8 cellular contexts compared by ENCODE assay signal in genomic region chr3:194315965-194316361, GRCh38. TPM values are rescaled to one million over a fixed set of nuclear protein-coding genes. Genes with fewer than 3 reads are reported as not detected.
DNase-seq lines count a peak whose midpoint lies in the region; ATAC-seq and TF ChIP-seq lines count a peak whose summit lies in the region.

No MANE protein-coding gene starts in this region.

- intact Hi-C loops in lower lobe of right lung (cut with DNase I) = loop anchor here (5.0 to 10.0 kb wide), 2 partner anchors 171 to 524 kb away; no protein-coding TSS in a partner anchor

- peak; percentile 18 for TF ChIP-seq CTCF in lower lobe of right lung (IDR thresholded peaks at IDR 0.05)

- H3K36me3 Mint-ChIP-seq in T-helper 2 cell treated with Interferon-gamma antibody and Interleukin-4, amounts not matched to agents 5 μg/mL and 100 μg/mL, for 36 hours (ENCODE audit: low read depth) = peaks cover 2% of the 10 kb centered on the region
- no peaks in the 10 kb centered on the region for H3K36me3 Mint-ChIP-seq in activated naive CD8-positive, alpha-beta T cell treated with anti-CD3 and anti-CD28 coated beads, Interleukin-2, amount 50 U/mL, for 24 hours (ENCODE audit: low read depth)

- H3K9me3 ChIP-seq in lower lobe of right lung = peaks cover 11% of the 10 kb centered on the region

- no peak overlapping the region for H3K27ac ChIP-seq in lower lobe of right lung

- H3K27ac Mint-ChIP-seq in T-helper 2 cell treated with Interferon-gamma antibody and Interleukin-4, amounts not matched to agents 5 μg/mL and 100 μg/mL, for 36 hours = no peak overlapping the region
- no peak overlapping the region for H3K27ac Mint-ChIP-seq in activated naive CD8-positive, alpha-beta T cell treated with anti-CD3 and anti-CD28 coated beads, Interleukin-2, amount 50 U/mL, for 24 hours

- peak overlapping the region; percentile 75 for H3K4me3 Mint-ChIP-seq in T-helper 2 cell treated with Interferon-gamma antibody and Interleukin-4, amounts not matched to agents 5 μg/mL and 100 μg/mL, for 36 hours
- H3K4me3 Mint-ChIP-seq in activated naive CD8-positive, alpha-beta T cell treated with anti-CD3 and anti-CD28 coated beads, Interleukin-2, amount 50 U/mL, for 24 hours = no peak overlapping the region

- H3K4me1 Mint-ChIP-seq in T-helper 2 cell treated with Interferon-gamma antibody and Interleukin-4, amounts not matched to agents 5 μg/mL and 100 μg/mL, for 36 hours (ENCODE audit: low read depth) = peaks cover 36% of the 10 kb centered on the region
- H3K4me1 Mint-ChIP-seq in activated naive CD8-positive, alpha-beta T cell treated with anti-CD3 and anti-CD28 coated beads, Interleukin-2, amount 50 U/mL, for 24 hours = peaks cover 18% of the 10 kb centered on the region

- H3K27me3 Mint-ChIP-seq in T-helper 2 cell treated with Interferon-gamma antibody and Interleukin-4, amounts not matched to agents 5 μg/mL and 100 μg/mL, for 36 hours (ENCODE audit: low read depth) = peaks cover 42% of the 10 kb centered on the region
- peaks cover 50% of the 10 kb centered on the region for H3K27me3 Mint-ChIP-seq in activated naive CD8-positive, alpha-beta T cell treated with anti-CD3 and anti-CD28 coated beads, Interleukin-2, amount 50 U/mL, for 24 hours

- ATAC-seq in HG03066 (IDR thresholded peaks at IDR 0.05; ENCODE audit: low read depth, unreplicated experiment) = peak; percentile 25
- ATAC-seq in activated naive CD8-positive, alpha-beta T cell treated with anti-CD3 and anti-CD28 coated beads, Interleukin-2, amount 50 U/mL, for 24 hours = peak; percentile 12
- peak; percentile 1 to 20 for ATAC-seq in lower lobe of right lung

- H3K9me3 Mint-ChIP-seq in T-helper 2 cell treated with Interferon-gamma antibody and Interleukin-4, amounts not matched to agents 5 μg/mL and 100 μg/mL, for 36 hours = peaks cover 14% of the 10 kb centered on the region
- no peaks in the 10 kb centered on the region for H3K9me3 Mint-ChIP-seq in activated naive CD8-positive, alpha-beta T cell treated with anti-CD3 and anti-CD28 coated beads, Interleukin-2, amount 50 U/mL, for 24 hours

- no peaks in the 10 kb centered on the region for H3K36me3 ChIP-seq in lower lobe of right lung

- peaks cover 6% of the 10 kb centered on the region for H3K27me3 ChIP-seq in lower lobe of right lung (ENCODE audit: low read depth)

- peak overlapping the region; percentile 56 for H3K4me3 ChIP-seq in lower lobe of right lung

- DNase-seq in T-helper 2 cell treated with Interferon-gamma antibody and Interleukin-4, amounts not matched to agents 5 μg/mL and 100 μg/mL, for 36 hours (ENCODE audit: low spot score) = no peak
- DNase-seq in T-helper 2 cell (no peak), lower lobe of right lung (no peak), cerebellar cortex (ENCODE audit: low spot score) (no peak), NCI-H1092 (lab: John Stamatoyannopoulos, UW) (no peak), nucleus accumbens (lab: John Stamatoyannopoulos, UW) (no peak)
- DNase-seq in activated naive CD8-positive, alpha-beta T cell treated with anti-CD3 and anti-CD28 coated beads, Interleukin-2, amount 50 U/mL, for 24 hours = no peak

- H3K4me1 ChIP-seq in lower lobe of right lung = peaks cover 33% of the 10 kb centered on the region

RNA-seq across cellular contexts. Expression of gene CPN2, which starts 35.2 kb away (rescaled TPM):
- total RNA-seq in lower lobe of right lung = not detected

RNA-seq across cellular contexts. Expression of gene LRRC15, which starts 53.6 kb away (rescaled TPM):
- 0.24 TPM for total RNA-seq in lower lobe of right lung
